Comparison of ENCODE assay signal across 31 cellular contexts in the genomic region with DNA sequence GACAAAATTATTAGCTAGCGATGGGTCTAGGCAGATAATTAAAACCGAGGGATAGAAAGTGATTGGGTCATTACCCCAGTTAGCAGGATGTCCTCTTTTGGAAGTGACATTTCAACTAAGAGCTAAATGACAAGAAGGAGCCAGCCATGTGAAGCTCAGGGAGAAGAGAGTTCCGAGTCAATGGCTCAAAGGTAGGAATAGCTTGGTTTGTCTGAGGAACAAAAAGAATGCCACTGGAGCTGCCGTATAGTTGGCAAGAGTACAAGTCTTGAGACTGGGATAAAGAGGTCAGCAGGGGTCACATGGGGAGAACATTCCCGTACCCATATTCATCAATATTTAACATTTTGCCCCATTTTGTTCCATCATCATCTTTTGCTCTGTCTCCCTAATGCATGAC.
"Had no signal": no experiment of that assay in that cellular context is flagged by ENCODE, and none has a peak within 500 bp of the region (broad histone marks: within the 10 kb centered on the region; RNA-seq: fewer than 3 reads in every experiment).

No MANE protein-coding gene starts in this region.

- H3K27me3 Mint-ChIP-seq: activated CD4-positive, alpha-beta memory T cell treated with anti-CD3 and anti-CD28 coated beads for 36 hours; activated CD4-positive, alpha-beta T cell treated with anti-CD3 and anti-CD28 coated beads, Interleukin-2, amount 10 ng/mL, durations not matched to agents 7 days and 5 days; activated naive CD8-positive, alpha-beta T cell treated with anti-CD3 and anti-CD28 coated beads, Interleukin-2, amount 50 U/mL, for 24 hours; central memory CD8-positive, alpha-beta T cell had no signal

- H3K9ac ChIP-seq: KMS-11, SK-N-SH had no signal

- H3K27me3 ChIP-seq: ascending aorta, body of pancreas, MG63, Peyer's patch, SJCRH30 had no signal

- H3K36me3 Mint-ChIP-seq: activated CD4-positive, alpha-beta memory T cell treated with anti-CD3 and anti-CD28 coated beads for 36 hours; activated naive CD4-positive, alpha-beta T cell treated with anti-CD3 and anti-CD28 coated beads, Interleukin-2, amount 50 U/mL, for 72 hours had no signal

- H3K4me3 Mint-ChIP-seq: activated CD4-positive, alpha-beta memory T cell treated with anti-CD3 and anti-CD28 coated beads for 36 hours; activated CD4-positive, alpha-beta T cell treated with anti-CD3 and anti-CD28 coated beads, Interleukin-2, amount 10 ng/mL, durations not matched to agents 7 days and 5 days; activated naive CD8-positive, alpha-beta T cell treated with anti-CD3 and anti-CD28 coated beads, Interleukin-2, amount 50 U/mL, for 24 hours; activated T-cell treated with anti-CD3 and anti-CD28 coated beads, Interleukin-2, amount 50 U/mL, for 4 hours; central memory CD8-positive, alpha-beta T cell had no signal

- H3K4me3 ChIP-seq: ascending aorta, body of pancreas, MG63, Peyer's patch, SJCRH30 had no signal

- H3K27ac ChIP-seq: ascending aorta, body of pancreas, KMS-11, Peyer's patch, RWPE1, SJCRH30, VCaP had no signal

- H3K36me3 ChIP-seq: ascending aorta, MG63, SJCRH30 had no signal

- ATAC-seq: activated naive CD4-positive, alpha-beta T cell treated with anti-CD3 and anti-CD28 coated beads, Interleukin-2, amount 50 U/mL, for 72 hours; activated naive CD8-positive, alpha-beta T cell treated with anti-CD3 and anti-CD28 coated beads, Interleukin-2, amount 50 U/mL, for 24 hours; activated T-cell treated with anti-CD3 and anti-CD28 coated beads, Interleukin-2, amount 50 U/mL, for 4 hours; body of pancreas had no signal

- H3K9me3 Mint-ChIP-seq: activated CD4-positive, alpha-beta memory T cell treated with anti-CD3 and anti-CD28 coated beads for 36 hours; activated CD4-positive, alpha-beta T cell treated with anti-CD3 and anti-CD28 coated beads, Interleukin-2, amount 10 ng/mL, durations not matched to agents 7 days and 5 days; activated naive CD4-positive, alpha-beta T cell treated with anti-CD3 and anti-CD28 coated beads, Interleukin-2, amount 50 U/mL, for 72 hours; activated naive CD8-positive, alpha-beta T cell treated with anti-CD3 and anti-CD28 coated beads, Interleukin-2, amount 50 U/mL, for 24 hours; activated T-cell treated with anti-CD3 and anti-CD28 coated beads, Interleukin-2, amount 50 U/mL, for 4 hours; central memory CD8-positive, alpha-beta T cell had no signal

- H3K4me1 ChIP-seq: ascending aorta, body of pancreas, SJCRH30 had no signal

- DNase-seq: activated CD4-positive, alpha-beta memory T cell treated with anti-CD3 and anti-CD28 coated beads for 36 hours; activated CD4-positive, alpha-beta T cell treated with anti-CD3 and anti-CD28 coated beads, Interleukin-2, amount 10 ng/mL, durations not matched to agents 7 days and 5 days; activated CD4-positive, CD25-positive, alpha-beta regulatory T cell; activated CD8-positive, alpha-beta memory T cell treated with anti-CD3 and anti-CD28 coated beads for 24 hours; activated effector memory CD4-positive, alpha-beta T cell treated with anti-CD3 and anti-CD28 coated beads, Interleukin-2, amount 50 U/mL, for 16 hours; activated naive CD4-positive, alpha-beta T cell treated with Interleukin-2 at 50 U/mL for 16 hours; activated naive CD8-positive, alpha-beta T cell treated with anti-CD3 and anti-CD28 coated beads, Interleukin-2, amount 50 U/mL, for 24 hours; activated T-cell treated with anti-CD3 and anti-CD28 coated beads, Interleukin-2, amount 50 U/mL, for 4 hours; amniotic stem cell; body of pancreas; MG63; MV-4-11; NCI-H1436; NCI-H1694 treated with DMSO at 0.1 percent for 48 hours; NCI-H2029 treated with DMSO at 0.1 percent for 48 hours; NCI-H2171; NCI-H345; NCI-H510A; NCI-H69; NK-92 treated with Interleukin-12 subunit alpha and Interleukin-12 subunit beta, amount 100 ng/mL, for 24 hours; Peyer's patch; Right ventricle myocardium superior; SJCRH30; SK-N-SH; T-helper 1 cell had no signal

- H3K4me2 ChIP-seq: KMS-11, SK-N-SH had no signal

- H3K27ac Mint-ChIP-seq: activated CD4-positive, alpha-beta memory T cell treated with anti-CD3 and anti-CD28 coated beads for 36 hours; activated CD4-positive, alpha-beta T cell treated with anti-CD3 and anti-CD28 coated beads, Interleukin-2, amount 10 ng/mL, durations not matched to agents 7 days and 5 days; activated naive CD4-positive, alpha-beta T cell treated with anti-CD3 and anti-CD28 coated beads, Interleukin-2, amount 50 U/mL, for 72 hours; activated naive CD8-positive, alpha-beta T cell treated with anti-CD3 and anti-CD28 coated beads, Interleukin-2, amount 50 U/mL, for 24 hours had no signal

- H3K9me3 ChIP-seq: ascending aorta, MG63, Peyer's patch, SJCRH30, SK-N-SH had no signal

- H3K9me2 ChIP-seq: SK-N-SH had no signal
